In the genomic region with DNA sequence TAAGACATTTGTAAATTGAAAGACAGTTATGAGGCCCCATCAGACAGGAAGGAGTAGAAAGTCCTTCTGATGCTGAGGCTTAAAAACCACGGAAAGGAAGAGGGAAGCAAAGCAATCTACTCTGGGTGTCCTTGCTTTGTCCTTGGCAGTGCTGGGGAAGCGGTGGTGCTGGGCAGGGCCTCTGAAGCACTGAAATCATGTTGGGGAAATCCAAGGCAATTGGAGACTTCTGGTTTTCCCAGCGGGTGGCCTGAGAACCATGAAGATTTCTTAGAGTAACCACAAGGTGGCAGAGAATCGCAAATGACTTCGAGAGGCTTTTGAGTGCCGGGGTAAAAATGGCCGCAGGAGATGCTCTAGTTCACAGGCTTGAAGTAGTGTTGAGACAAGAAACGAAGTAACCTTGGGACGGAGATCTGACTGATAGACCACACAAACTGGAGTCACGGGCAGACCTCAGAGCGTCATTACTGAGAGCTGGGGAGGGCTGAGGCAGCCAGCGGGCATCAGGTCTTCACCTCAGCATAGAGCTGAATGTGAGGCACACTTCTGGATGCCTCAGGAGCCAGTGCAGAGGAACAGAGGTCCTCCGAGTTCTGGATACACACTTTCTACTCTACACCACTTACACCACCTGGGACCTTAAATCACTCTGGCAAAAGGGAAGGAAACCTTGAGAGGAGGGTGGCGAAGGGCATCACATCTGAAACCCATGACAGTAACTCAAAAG, we compare ENCODE assay signal across 8 cellular contexts.
A peak's percentile ranks its signal among the peaks of the same experiment; 100 is the strongest.
DNase-seq lines count a peak whose midpoint lies in the region; ATAC-seq lines count a peak whose summit lies in the region.

No MANE protein-coding gene starts in this region.

- H3K27ac Mint-ChIP-seq in activated naive CD4-positive, alpha-beta T cell treated with anti-CD3 and anti-CD28 coated beads, Interleukin-2, amount 50 U/mL, for 24 hours: no peak overlapping the region

- H3K27me3 Mint-ChIP-seq in activated naive CD4-positive, alpha-beta T cell treated with anti-CD3 and anti-CD28 coated beads, Interleukin-2, amount 50 U/mL, for 24 hours: no peaks in the 10 kb centered on the region

- H3K36me3 Mint-ChIP-seq in activated naive CD4-positive, alpha-beta T cell treated with anti-CD3 and anti-CD28 coated beads, Interleukin-2, amount 50 U/mL, for 24 hours: no peaks in the 10 kb centered on the region

- intact Hi-C loops in posterior vena cava (cut with DNase I): loop anchor here (5.0 to 10.0 kb wide), 2 partner anchors 211 to 213 kb away; no protein-coding TSS in a partner anchor

- H3K4me3 Mint-ChIP-seq in activated naive CD4-positive, alpha-beta T cell treated with anti-CD3 and anti-CD28 coated beads, Interleukin-2, amount 50 U/mL, for 24 hours: peak overlapping the region; percentile 2

- peaks cover 21% of the 10 kb centered on the region for H3K4me1 Mint-ChIP-seq in activated naive CD4-positive, alpha-beta T cell treated with anti-CD3 and anti-CD28 coated beads, Interleukin-2, amount 50 U/mL, for 24 hours

- DNase-seq in CD1c-positive myeloid dendritic cell (ENCODE audit: extremely low spot score): peak; percentile 80
- peak; percentile 60 for DNase-seq in SKM-1 treated with dmso at 0.1 percent for 144 hours (lab: John Stamatoyannopoulos, UW; ENCODE audit: unreplicated experiment)
- peak; percentile 51 for DNase-seq in iris pigment epithelial cell (ENCODE audit: low read depth)
- peak; percentile 8 to 19 for DNase-seq in stimulated activated CD8-positive, alpha-beta memory T cell treated with anti-CD3 and anti-CD28 coated beads, Interleukin-15, amount 100 ng/mL, for 48 hours (ENCODE audit: low read depth in 2 of 2)
- DNase-seq in posterior vena cava (ENCODE audit: low spot score): no peak

- H3K9me3 Mint-ChIP-seq in activated naive CD4-positive, alpha-beta T cell treated with anti-CD3 and anti-CD28 coated beads, Interleukin-2, amount 50 U/mL, for 24 hours: no peaks in the 10 kb centered on the region

- ATAC-seq in GM19328 (IDR thresholded peaks at IDR 0.05; ENCODE audit: unreplicated experiment) (peak; percentile 84), HG03521 (IDR thresholded peaks at IDR 0.05; ENCODE audit: unreplicated experiment) (peak; percentile 65)
